ENCODE assay signal across 1 cellular context in the genomic region with DNA sequence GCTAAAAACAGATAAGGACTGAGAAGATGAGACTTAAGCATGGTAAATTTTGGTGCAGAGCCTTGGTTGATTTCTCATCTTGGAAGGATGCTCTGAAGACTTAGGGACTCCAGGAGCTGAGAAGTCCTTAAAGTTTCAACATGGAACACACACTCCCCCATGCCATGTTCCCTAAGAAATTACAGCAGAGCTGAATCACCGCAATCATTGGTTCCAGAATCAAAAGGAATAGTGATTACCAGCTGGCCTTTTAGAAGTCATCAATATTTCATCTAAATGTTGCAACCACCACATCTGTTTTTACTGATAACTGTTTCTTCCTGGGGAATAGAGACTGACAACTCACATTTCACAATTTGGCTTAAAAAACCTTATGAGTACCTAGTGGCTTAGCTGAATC.
TF ChIP-seq lines count a peak whose summit lies in the region.

No MANE protein-coding gene starts in this region.

TF ChIP-seq in A549, 52 proteins besides CTCF, POLR2A, EP300 and RAD21 (continued from another document):
- TF ChIP-seq RNF2 (IDR thresholded peaks at IDR 0.05; ENCODE audit: borderline replicate concordance, low read depth) (no peak), HMGXB4 (CRISPR knock-in tag; IDR thresholded peaks at IDR 0.05; ENCODE audit: borderline replicate concordance) (no peak)
